13 cellular contexts compared by ENCODE assay signal in genomic region chr6:131530936-131531335, GRCh38. TPM values are rescaled to one million over a fixed set of nuclear protein-coding genes. Genes with fewer than 3 reads are reported as not detected.
DNase-seq lines count a peak whose midpoint lies in the region; ATAC-seq lines count a peak whose summit lies in the region.
"Not testable (repeated sequence)": the region's sequence is repeated elsewhere in the genome, so short reads cannot be mapped to it uniquely, and the experiment has no call there.
"Had no signal": no experiment of that assay in that cellular context is flagged by ENCODE, and none has a peak within 500 bp of the region (broad histone marks: within the 10 kb centered on the region; RNA-seq: fewer than 3 reads in every experiment).

No MANE protein-coding gene starts in this region.

- H3K27ac ChIP-seq in CD4-positive, CD25-positive, alpha-beta regulatory T cell (ENCODE audit: insufficient read depth, low read length, poor library complexity, severe bottlenecking): not testable (repeated sequence)

- peak in 1 of 3 donors; percentile 29 for DNase-seq in CD4-positive, CD25-positive, alpha-beta regulatory T cell
- peak in 10 of 34 experiments; percentile 10 to 47 (median 20) for DNase-seq in T-cell
- DNase-seq in activated CD4-positive, alpha-beta T cell treated with anti-CD3 and anti-CD28 coated beads, Interleukin-2, amount 10 ng/mL, durations not matched to agents 24 days and 14 days; activated naive CD4-positive, alpha-beta T cell treated with anti-CD3 and anti-CD28 coated beads, Interleukin-2, amount 10 ng/mL, durations not matched to agents 7 days and 5 days; central memory CD8-positive, alpha-beta T cell (ENCODE audit: low spot score in 2 of 2): not testable (repeated sequence)
- peak in 1 of 2 donors; percentile 3 for DNase-seq in activated T-cell treated with anti-CD3 and anti-CD28 coated beads, Interleukin-2, amount 50 U/mL, for 72 hours

- H3K4me1 ChIP-seq in CD4-positive, CD25-positive, alpha-beta regulatory T cell (ENCODE audit: control insufficient read depth, insufficient read depth, low read length, poor library complexity, severe bottlenecking): peaks cover 20% of the 10 kb centered on the region

- POLR2A ChIA-PET in T-cell (lab: Charles Lee): interaction anchor here (0.7 kb wide), 2 partner anchors 305 to 318 kb away, joined by 3 read pairs; no protein-coding TSS in a partner anchor

- H3K27me3 Mint-ChIP-seq in CD4-positive, CD25-positive, alpha-beta regulatory T cell; T-cell; activated T-cell treated with anti-CD3 and anti-CD28 coated beads, Interleukin-2, amount 50 U/mL, for 72 hours (ENCODE audit: low read depth); activated naive CD4-positive, alpha-beta T cell treated with anti-CD3 and anti-CD28 coated beads, Interleukin-2, amount 10 ng/mL, durations not matched to agents 7 days and 5 days; central memory CD8-positive, alpha-beta T cell; stimulated activated naive CD8-positive, alpha-beta T cell treated with anti-CD3 and anti-CD28 coated beads, Interleukin-15, Interleukin-2, amounts not matched to agents 100 ng/mL and 50 ng/mL, for 24 hours: not testable (repeated sequence)
- H3K27me3 Mint-ChIP-seq in activated CD4-positive, alpha-beta T cell treated with anti-CD3 and anti-CD28 coated beads, Interleukin-2, amount 10 ng/mL, durations not matched to agents 24 days and 14 days: peaks cover 10% of the 10 kb centered on the region

- not testable (repeated sequence) for H3K36me3 ChIP-seq in CD4-positive, CD25-positive, alpha-beta regulatory T cell (ENCODE audit: control insufficient read depth, insufficient read depth, low read length)

- not testable (repeated sequence) for H3K9me3 ChIP-seq in CD4-positive, CD25-positive, alpha-beta regulatory T cell (ENCODE audit: control insufficient read depth in 2 of 2, low read length in 2 of 2)

- CTCF ChIA-PET in T-cell (lab: Charles Lee): interaction anchor here (0.6 to 4.3 kb wide), 9 partner anchors 10 to 645 kb away, joined by 3 to 74 read pairs (median 4); no protein-coding TSS in a partner anchor
- CTCF ChIA-PET in activated naive CD4-positive, alpha-beta T cell treated with anti-CD3 and anti-CD28 coated beads, Interleukin-2, amount 10 ng/mL, durations not matched to agents 7 days and 5 days (lab: Charles Lee): interaction anchor here (0.8 to 6.2 kb wide), 4 partner anchors 11 to 347 kb away, joined by 3 to 102 read pairs (median 38); partner anchors contain the start of gene MED23

- not testable (repeated sequence) for ATAC-seq in CD4-positive, CD25-positive, alpha-beta regulatory T cell (ENCODE audit: low read depth in 2 of 2); T-cell (replicated peaks in 1 of 4); activated T-cell treated with anti-CD3 and anti-CD28 coated beads, Interleukin-2, amount 50 U/mL, for 72 hours (replicated peaks in 1 of 2); central memory CD8-positive, alpha-beta T cell (replicated peaks; ENCODE audit: extremely low read depth, poor library complexity, severe bottlenecking)

- not testable (repeated sequence) for H3K27me3 ChIP-seq in CD4-positive, CD25-positive, alpha-beta regulatory T cell (ENCODE audit: control insufficient read depth, insufficient read depth, low read length)

- H3K4me3 Mint-ChIP-seq in CD4-positive, CD25-positive, alpha-beta regulatory T cell: peak overlapping the region in 2 of 4 donors; percentile 14 to 19
- H3K4me3 Mint-ChIP-seq in T-cell: peak overlapping the region in 1 of 3 donors; percentile 52
- peak overlapping the region; percentile 45 for H3K4me3 Mint-ChIP-seq in activated CD4-positive, alpha-beta T cell treated with anti-CD3 and anti-CD28 coated beads, Interleukin-2, amount 10 ng/mL, durations not matched to agents 24 days and 14 days
- H3K4me3 Mint-ChIP-seq in activated T-cell treated with anti-CD3 and anti-CD28 coated beads, Interleukin-2, amount 50 U/mL, for 72 hours: peak overlapping the region; percentile 19 to 48
- H3K4me3 Mint-ChIP-seq in activated naive CD4-positive, alpha-beta T cell treated with anti-CD3 and anti-CD28 coated beads, Interleukin-2, amount 10 ng/mL, durations not matched to agents 7 days and 5 days: not testable (repeated sequence)
- peak overlapping the region; percentile 2 for H3K4me3 Mint-ChIP-seq in central memory CD8-positive, alpha-beta T cell
- peak overlapping the region; percentile 14 for H3K4me3 Mint-ChIP-seq in stimulated activated naive CD8-positive, alpha-beta T cell treated with anti-CD3 and anti-CD28 coated beads, Interleukin-15, Interleukin-2, amounts not matched to agents 100 ng/mL and 50 ng/mL, for 24 hours

- not testable (repeated sequence) for H3K36me3 Mint-ChIP-seq in CD4-positive, CD25-positive, alpha-beta regulatory T cell; T-cell; activated CD4-positive, alpha-beta T cell treated with anti-CD3 and anti-CD28 coated beads, Interleukin-2, amount 10 ng/mL, durations not matched to agents 24 days and 14 days (ENCODE audit: low read depth); activated T-cell treated with anti-CD3 and anti-CD28 coated beads, Interleukin-2, amount 50 U/mL, for 72 hours (ENCODE audit: insufficient read depth in 2 of 2); activated naive CD4-positive, alpha-beta T cell treated with anti-CD3 and anti-CD28 coated beads, Interleukin-2, amount 10 ng/mL, durations not matched to agents 7 days and 5 days; central memory CD8-positive, alpha-beta T cell (ENCODE audit: insufficient read depth); stimulated activated naive CD8-positive, alpha-beta T cell treated with anti-CD3 and anti-CD28 coated beads, Interleukin-15, Interleukin-2, amounts not matched to agents 100 ng/mL and 50 ng/mL, for 24 hours (ENCODE audit: low read depth)

- H3K4me3 ChIP-seq in CD4-positive, CD25-positive, alpha-beta regulatory T cell (ENCODE audit: low read depth, low read length): not testable (repeated sequence)

- H3K9me3 Mint-ChIP-seq in CD4-positive, CD25-positive, alpha-beta regulatory T cell; T-cell; activated CD4-positive, alpha-beta T cell treated with anti-CD3 and anti-CD28 coated beads, Interleukin-2, amount 10 ng/mL, durations not matched to agents 24 days and 14 days; activated T-cell treated with anti-CD3 and anti-CD28 coated beads, Interleukin-2, amount 50 U/mL, for 72 hours; activated naive CD4-positive, alpha-beta T cell treated with anti-CD3 and anti-CD28 coated beads, Interleukin-2, amount 10 ng/mL, durations not matched to agents 7 days and 5 days; central memory CD8-positive, alpha-beta T cell; stimulated activated naive CD8-positive, alpha-beta T cell treated with anti-CD3 and anti-CD28 coated beads, Interleukin-15, Interleukin-2, amounts not matched to agents 100 ng/mL and 50 ng/mL, for 24 hours: not testable (repeated sequence)

- intact Hi-C loops in activated CD4-positive, alpha-beta T cell treated with anti-CD3 and anti-CD28 coated beads, Interleukin-2, amount 10 ng/mL, durations not matched to agents 24 days and 14 days (cut with micrococcal nuclease): loop anchor here (5.0 to 10.0 kb wide), 4 partner anchors 79 to 469 kb away; partner anchors contain the start of genes EPB41L2 and MED23

- H3K4me1 Mint-ChIP-seq in CD4-positive, CD25-positive, alpha-beta regulatory T cell: peaks cover 18 to 60% (median 29%) of the 10 kb centered on the region in 4 donors
- peaks cover 56 to 64% (median 59%) of the 10 kb centered on the region in 3 donors for H3K4me1 Mint-ChIP-seq in T-cell
- H3K4me1 Mint-ChIP-seq in activated CD4-positive, alpha-beta T cell treated with anti-CD3 and anti-CD28 coated beads, Interleukin-2, amount 10 ng/mL, durations not matched to agents 24 days and 14 days: peaks cover 36% of the 10 kb centered on the region
- peaks cover 57% of the 10 kb centered on the region for H3K4me1 Mint-ChIP-seq in activated T-cell treated with anti-CD3 and anti-CD28 coated beads, Interleukin-2, amount 50 U/mL, for 72 hours (ENCODE audit: low read depth)
- peaks cover 61% of the 10 kb centered on the region for H3K4me1 Mint-ChIP-seq in activated naive CD4-positive, alpha-beta T cell treated with anti-CD3 and anti-CD28 coated beads, Interleukin-2, amount 10 ng/mL, durations not matched to agents 7 days and 5 days
- peaks cover 20% of the 10 kb centered on the region for H3K4me1 Mint-ChIP-seq in central memory CD8-positive, alpha-beta T cell
- H3K4me1 Mint-ChIP-seq in stimulated activated naive CD8-positive, alpha-beta T cell treated with anti-CD3 and anti-CD28 coated beads, Interleukin-15, Interleukin-2, amounts not matched to agents 100 ng/mL and 50 ng/mL, for 24 hours (ENCODE audit: low read depth): peaks cover 56% of the 10 kb centered on the region

- peak overlapping the region; percentile 70 to 88 (median 83) for H3K27ac Mint-ChIP-seq in CD4-positive, CD25-positive, alpha-beta regulatory T cell
- peak overlapping the region; percentile 94 for H3K27ac Mint-ChIP-seq in T-cell
- peak overlapping the region; percentile 12 for H3K27ac Mint-ChIP-seq in activated CD4-positive, alpha-beta T cell treated with anti-CD3 and anti-CD28 coated beads, Interleukin-2, amount 10 ng/mL, durations not matched to agents 24 days and 14 days
- not testable (repeated sequence) for H3K27ac Mint-ChIP-seq in activated T-cell treated with anti-CD3 and anti-CD28 coated beads, Interleukin-2, amount 50 U/mL, for 72 hours; central memory CD8-positive, alpha-beta T cell (ENCODE audit: low read depth); stimulated activated naive CD8-positive, alpha-beta T cell treated with anti-CD3 and anti-CD28 coated beads, Interleukin-15, Interleukin-2, amounts not matched to agents 100 ng/mL and 50 ng/mL, for 24 hours
- peak overlapping the region; percentile 86 for H3K27ac Mint-ChIP-seq in activated naive CD4-positive, alpha-beta T cell treated with anti-CD3 and anti-CD28 coated beads, Interleukin-2, amount 10 ng/mL, durations not matched to agents 7 days and 5 days

RNA-seq across cellular contexts. Expression of gene ARG1, which starts 42.1 kb away (rescaled TPM):
- total RNA-seq in CD4-positive, CD25-positive, alpha-beta regulatory T cell: 5.3 TPM
- polyA plus RNA-seq in CD4-positive, CD25-positive, alpha-beta regulatory T cell: 10 to 100 TPM in 2 of 4 donors, 1 to 10 TPM in 2; 3.6 to 19.1 (median 12.4) TPM
- total RNA-seq in T-cell: 1 to 10 TPM in 1 of 5 donors, under 1 TPM in 3, not detected in 1; 0.49 to 1.1 (median 0.75) TPM
- total RNA-seq in activated CD4-positive, alpha-beta T cell treated with anti-CD3 and anti-CD28 coated beads, Interleukin-2, amount 10 ng/mL, durations not matched to agents 24 days and 14 days: not detected in 2 replicates
- not detected for total RNA-seq in activated T-cell treated with anti-CD3 and anti-CD28 coated beads, Interleukin-2, amount 50 U/mL, for 72 hours
- total RNA-seq: Caco-2, H1, H9, IMR-90 had no signal
- polyA plus RNA-seq: A549, BJ, H1, IMR-90 had no signal
